13 cellular contexts compared by ENCODE assay signal in the genomic region with DNA sequence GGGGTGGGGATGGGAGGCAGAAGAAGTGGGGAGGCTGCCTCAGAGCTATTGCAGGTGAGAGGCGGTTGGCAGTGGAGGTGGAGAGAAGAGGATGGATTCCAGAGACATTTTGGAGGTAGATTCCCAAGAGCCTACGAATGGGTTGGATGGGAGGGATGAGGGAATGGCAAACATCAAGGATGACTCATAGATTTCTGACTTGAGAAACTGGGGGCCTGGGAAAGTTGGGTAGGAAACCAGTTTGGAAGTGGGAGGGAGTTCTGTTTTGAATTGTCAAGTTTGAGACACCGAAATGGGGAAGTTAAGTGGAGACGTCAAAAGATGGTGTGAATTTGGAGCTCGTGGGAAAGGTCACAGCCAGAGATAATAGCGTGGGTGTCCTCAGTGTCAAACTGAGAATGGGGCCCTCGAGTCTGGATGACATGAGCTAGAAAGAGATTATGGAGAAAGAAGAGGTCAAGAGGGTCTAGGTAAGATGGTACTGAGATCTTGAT. TPM values are rescaled to one million over a fixed set of nuclear protein-coding genes. Genes with fewer than 3 reads are reported as not detected.
A peak's percentile ranks its signal among the peaks of the same experiment; 100 is the strongest.
DNase-seq lines count a peak whose midpoint lies in the region; ATAC-seq, FAIRE-seq and TF ChIP-seq lines count a peak whose summit lies in the region.
"Had no signal": no experiment of that assay in that cellular context is flagged by ENCODE, and none has a peak within 500 bp of the region (broad histone marks: within the 10 kb centered on the region; RNA-seq: fewer than 3 reads in every experiment).

No MANE protein-coding gene starts in this region.

- H3K4me3 ChIP-seq in WERI-Rb-1 (ENCODE audit: low read depth, low read length) (no peak overlapping the region), spleen (no peak overlapping the region)
- H3K4me3 ChIP-seq: BLaER1 treated with 17β-estradiol and CSF1 and Interleukin-3, amounts not matched to agents 10 nM and 100 nM; psoas muscle had no signal

- POLR2A ChIA-PET in activated B cell treated with CpG ODN at 0.5 μM for 24 hours (lab: Charles Lee) = interaction anchor here (0.5 to 1.5 kb wide), 3 partner anchors 34 to 61 kb away, joined by 3 to 8 read pairs (median 3); partner anchors contain the start of gene SNX20

- H3K4me1 Mint-ChIP-seq in CD14-positive monocyte (peaks cover 31% of the 10 kb centered on the region), activated B cell treated with CpG ODN at 0.5 μM for 24 hours (peaks cover 27% of the 10 kb centered on the region)

- WGBS in spleen, 5 donors = 47 to 57% (median 50%) methylated on average over 7 of the region's 7 CpGs

- no peak for TF ChIP-seq POLR2A in spleen (IDR thresholded peaks at IDR 0.05)

- CTCF ChIA-PET in activated B cell treated with CpG ODN at 0.5 μM for 24 hours (lab: Charles Lee) = interaction anchor here (1.3 kb wide), 1 partner anchor 67 kb away, joined by 3 read pairs; no protein-coding TSS in a partner anchor

- peak overlapping the region; percentile 12 to 82 (median 68) for H3K27ac Mint-ChIP-seq in CD14-positive monocyte
- H3K27ac Mint-ChIP-seq in activated B cell treated with CpG ODN at 0.5 μM for 24 hours = no peak overlapping the region

- H3K27me3 Mint-ChIP-seq in CD14-positive monocyte (ENCODE audit: low read depth in 3 of 3) (peaks cover 0 to 2% (median 0%) of the 10 kb centered on the region in 3 donors), activated B cell treated with CpG ODN at 0.5 μM for 24 hours (no peaks in the 10 kb centered on the region)

- H3K36me3 ChIP-seq in WERI-Rb-1 = no peaks in the 10 kb centered on the region
- H3K36me3 ChIP-seq in spleen = peaks cover 0 to 34% (median 3%) of the 10 kb centered on the region in 6 donors

- peaks cover 0 to 4% (median 0%) of the 10 kb centered on the region in 7 donors for H3K9me3 Mint-ChIP-seq in CD14-positive monocyte
- H3K9me3 Mint-ChIP-seq in activated B cell treated with CpG ODN at 0.5 μM for 24 hours = no peaks in the 10 kb centered on the region

- ATAC-seq in HG02798 (IDR thresholded peaks at IDR 0.05; ENCODE audit: poor library complexity, unreplicated experiment) (peak; percentile 56), activated B cell treated with CpG ODN at 0.5 μM for 24 hours (ENCODE audit: low read depth) (peak; percentile 40)
- ATAC-seq: psoas muscle had no signal

- peaks cover 0 to 17% (median 2%) of the 10 kb centered on the region in 6 donors for H3K4me1 ChIP-seq in spleen
- H3K4me1 ChIP-seq: psoas muscle had no signal

- H3K4me3 Mint-ChIP-seq in CD14-positive monocyte (no peak overlapping the region), activated B cell treated with CpG ODN at 0.5 μM for 24 hours (peak overlapping the region; percentile 25)

- FAIRE-seq in GM18507 (lab: Jason Lieb, UNC) = peak; percentile 87

- DNase-seq in CD14-positive monocyte (ENCODE audit: low spot score) (no peak), GM18507 (ENCODE audit: extremely low spot score, insufficient read length, low read depth) (no peak), activated B cell treated with CpG ODN at 0.5 μM for 24 hours (no peak), WERI-Rb-1 (no peak), spleen (no peak), OCI-M2 (lab: John Stamatoyannopoulos, UW; ENCODE audit: unreplicated experiment) (no peak), iPS-NIHi11 (ENCODE audit: low spot score) (no peak)
- DNase-seq: HCEC 1CT; NCI-H2171; psoas muscle; stimulated activated CD4-positive, alpha-beta T cell treated with anti-CD3 and anti-CD28 coated beads, Interleukin-4, amount 100 ng/mL, for 1 hour had no signal

- TF ChIP-seq CTCF in CD14-positive monocyte (IDR thresholded peaks at IDR 0.05) (no peak), activated B cell treated with CpG ODN at 0.5 μM for 24 hours (IDR thresholded peaks at IDR 0.05) (no peak), WERI-Rb-1 (IDR thresholded peaks at IDR 0.05; ENCODE audit: low read depth, low read length) (no peak), spleen (IDR thresholded peaks at IDR 0.05 in 8 of 11, conservative IDR thresholded peaks at IDR 0.05 in 3 of 11) (no peak)

- intact Hi-C loops in CD14-positive monocyte (cut with micrococcal nuclease) = loop anchor here (5.0 to 10.0 kb wide), 2 partner anchors 188 to 191 kb away; partner anchors contain the start of gene NKD1 (in 2 of the 2)
- intact Hi-C loops in activated B cell treated with CpG ODN at 0.5 μM for 24 hours (cut with micrococcal nuclease) = no loop called here
- intact Hi-C loops in spleen (cut with DNase I; ENCODE audit: low total_unique reads) = no loop called here

- H3K27me3 ChIP-seq in WERI-Rb-1 (ENCODE audit: insufficient read depth, low read depth, severe bottlenecking) (peaks cover 25% of the 10 kb centered on the region), spleen (replicated peaks in 1 of 7) (no peaks in the 10 kb centered on the region)
- H3K27me3 ChIP-seq: BLaER1 treated with 17β-estradiol and CSF1 and Interleukin-3, amounts not matched to agents 10 nM and 100 nM had no signal

- H3K36me3 Mint-ChIP-seq in CD14-positive monocyte (peaks cover 81 to 84% of the 10 kb centered on the region in 2 donors), activated B cell treated with CpG ODN at 0.5 μM for 24 hours (ENCODE audit: low read depth) (peaks cover 26% of the 10 kb centered on the region)

- H3K27ac ChIP-seq in WERI-Rb-1 = no peak overlapping the region
- no peak overlapping the region for H3K27ac ChIP-seq in spleen
- H3K27ac ChIP-seq: BLaER1 treated with 17β-estradiol and CSF1 and Interleukin-3, amounts not matched to agents 10 nM and 100 nM; psoas muscle had no signal

- no peaks in the 10 kb centered on the region for H3K9me3 ChIP-seq in WERI-Rb-1 (ENCODE audit: severe bottlenecking)
- no peaks in the 10 kb centered on the region for H3K9me3 ChIP-seq in spleen
- H3K9me3 ChIP-seq: BLaER1 treated with 17β-estradiol and CSF1 and Interleukin-3, amounts not matched to agents 10 nM and 100 nM; psoas muscle had no signal

RNA-seq across cellular contexts. Expression of gene CYLD, which starts 6.2 kb away (rescaled TPM):
- polyA plus RNA-seq in CD14-positive monocyte (10 to 100 TPM; 35.9 to 57.9 TPM), spleen (10 to 100 TPM; 19.9 to 31.0 (median 30.7) TPM)
- total RNA-seq in activated B cell treated with CpG ODN at 0.5 μM for 24 hours (116 and 122 TPM in 2 replicates), spleen (100 to 1,000 TPM in 6 of 7 donors, 10 to 100 TPM in 1; 90.3 to 133 (median 108) TPM)

RNA-seq across cellular contexts. Expression of gene NOD2, which starts 42.3 kb away (rescaled TPM):
- polyA plus RNA-seq in CD14-positive monocyte (10 to 100 TPM; 18.5 to 29.7 TPM), spleen (1 to 10 TPM in 2 of 3 donors, under 1 TPM in 1; 0.41 to 2.8 (median 2.3) TPM)
- total RNA-seq in activated B cell treated with CpG ODN at 0.5 μM for 24 hours (2.9 and 3.7 TPM in 2 replicates), spleen (10 to 100 TPM in 3 of 7 donors, 1 to 10 TPM in 4; 5.6 to 23.2 (median 9.9) TPM)

RNA-seq across cellular contexts. Expression of gene SNX20, which starts 54.6 kb away (rescaled TPM):
- polyA plus RNA-seq in CD14-positive monocyte (10 to 100 TPM; 51.0 to 83.2 TPM), spleen (10 to 100 TPM; 17.6 to 24.6 (median 23.7) TPM)
- total RNA-seq in activated B cell treated with CpG ODN at 0.5 μM for 24 hours (33.1 and 34.5 TPM in 2 replicates), spleen (10 to 100 TPM; 27.2 to 50.5 (median 34.7) TPM)

Comparison
In these comparisons a context has a peak if more than half of its experiments do, and no peak if none do; other contexts are left out.
1. intact Hi-C loops: an anchor here in CD14-positive monocyte (5.0 to 10.0 kb wide); none called in activated B cell treated with CpG ODN at 0.5 μM for 24 hours and spleen.